Comparison of ENCODE assay signal across 1 cellular context in genomic region chrX:2872937-2873336, GRCh38.
TF ChIP-seq lines count a peak whose summit lies in the region.

No MANE protein-coding gene starts in this region.

TF ChIP-seq in K562, 482 proteins besides CTCF, POLR2A, EP300 and RAD21 (continued from another document):
- TF ChIP-seq PKNOX1 (IDR thresholded peaks at IDR 0.05), result peak; percentile 53
- TF ChIP-seq SETDB1 (IDR thresholded peaks at IDR 0.05; ENCODE audit: low read length), result no peak
- TF ChIP-seq TCF3 (CRISPR knock-in tag; IDR thresholded peaks at IDR 0.05), result 0 out of 2 replicates have a peak, but pooled peaks have one; percentile 44
TF ChIP-seq in K562: peak in this region for 3.
